In the genomic region with DNA sequence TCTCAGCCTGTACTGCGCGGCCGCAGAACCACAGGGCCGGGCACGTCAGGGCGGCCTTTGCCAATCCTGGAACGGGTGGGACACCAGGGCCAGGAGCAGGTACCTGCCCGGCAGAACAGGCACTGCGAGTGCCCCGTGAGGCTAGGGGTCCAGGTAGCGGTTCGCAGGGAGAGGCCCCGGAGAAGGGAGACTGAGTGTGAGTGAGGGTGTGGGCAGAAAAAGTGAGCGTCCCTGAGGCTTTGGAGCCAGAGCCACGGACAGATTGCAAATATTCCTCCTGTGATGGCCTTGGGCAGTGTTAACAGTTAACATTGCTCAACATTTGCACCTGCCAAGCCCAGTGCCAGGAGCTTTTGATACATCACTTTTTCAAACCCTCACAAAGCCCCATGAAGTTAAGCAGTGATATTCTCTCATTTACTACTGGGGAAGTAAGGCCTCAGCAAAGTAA, we compare ENCODE assay signal across 8 cellular contexts. TPM values are rescaled to one million over a fixed set of nuclear protein-coding genes. Genes with fewer than 3 reads are reported as not detected.
DNase-seq lines count a peak whose midpoint lies in the region; ATAC-seq, FAIRE-seq and TF ChIP-seq lines count a peak whose summit lies in the region.

No MANE protein-coding gene starts in this region.

- H2AFZ ChIP-seq in PC-3 (ENCODE audit: low read length) = peak overlapping the region; percentile 92

- no peaks in the 10 kb centered on the region for H3K79me2 ChIP-seq in PC-3 (ENCODE audit: low read length)

- H3K9me3 ChIP-seq in BLaER1 = no peaks in the 10 kb centered on the region
- no peaks in the 10 kb centered on the region for H3K9me3 ChIP-seq in PC-3 (ENCODE audit: low read length)
- H3K9me3 ChIP-seq in pancreas = no peaks in the 10 kb centered on the region

- WGBS in pancreas, 2 donors = 5 to 7% methylated on average over 15 of the region's 15 CpGs

- no peak overlapping the region for H3K4me2 ChIP-seq in BLaER1
- H3K4me2 ChIP-seq in PC-3 (ENCODE audit: low read length) = peak overlapping the region; percentile 100

- no peaks in the 10 kb centered on the region for H3K9me2 ChIP-seq in PC-3 (replicated peaks; ENCODE audit: low read length)

- intact Hi-C loops in PC-3 (cut with micrococcal nuclease) = no loop called here
- intact Hi-C loops in pancreas (cut with DNase I) = no loop called here

- CTCF ChIA-PET in PC-3 (lab: Charles Lee) = no interaction called here

- TF ChIP-seq CTCF in PC-3 (conservative IDR thresholded peaks at IDR 0.05; ENCODE audit: low read depth, low read length) (no peak), fibroblast of mammary gland (conservative IDR thresholded peaks at IDR 0.05; ENCODE audit: control insufficient read depth, insufficient read depth, low read depth, low read length) (no peak), pancreas (IDR thresholded peaks at IDR 0.05) (no peak)

- H3K27me3 ChIP-seq in BLaER1 (peaks cover 38% of the 10 kb centered on the region), PC-3 (ENCODE audit: low read length) (no peaks in the 10 kb centered on the region), pancreas (no peaks in the 10 kb centered on the region)

- DNase-seq in PC-3 = no peak
- no peak for DNase-seq in fibroblast of mammary gland (ENCODE audit: low read depth)
- peak in 3 of 6 donors; percentile 64 to 75 (median 71) for DNase-seq in pancreas
- no peak for DNase-seq in hypothalamus (lab: John Stamatoyannopoulos, UW)
- DNase-seq in ACHN = no peak

- TSS peak; percentile 10 for BruUV-seq in PC-3 (replicated peaks; lab: Mats Ljungman, UMichigan)

- H4K20me1 ChIP-seq in BLaER1 (peaks cover 25% of the 10 kb centered on the region), PC-3 (ENCODE audit: low read length) (no peaks in the 10 kb centered on the region)

- no peaks in the 10 kb centered on the region for H3F3A ChIP-seq in PC-3 (ENCODE audit: low read length, unreplicated experiment)

- H3K27ac ChIP-seq in BLaER1 = no peak overlapping the region
- no peak overlapping the region for H3K27ac ChIP-seq in PC-3 (ENCODE audit: low read length)
- peak overlapping the region; percentile 91 to 98 (median 95) for H3K27ac ChIP-seq in pancreas

- H3K4me1 ChIP-seq in BLaER1 (0 out of 2 replicates have a peak, but pooled peaks cover 9% of the 10 kb centered on the region), PC-3 (ENCODE audit: insufficient read depth, low read length) (peaks cover 15% of the 10 kb centered on the region; the same call in 1 of the 2 replicates), pancreas (peaks cover 0 to 13% (median 0%) of the 10 kb centered on the region in 3 donors)

- POLR2A ChIA-PET in PC-3 (lab: Charles Lee; ENCODE audit: unreplicated experiment) = interaction anchor here (0.6 to 0.8 kb wide), 3 partner anchors 18 to 310 kb away, joined by 5 to 12 read pairs (median 6); no protein-coding TSS in a partner anchor

- FAIRE-seq in pancreas (lab: Jason Lieb, UNC) = no peak

- no peak overlapping the region for H3K4me3 ChIP-seq in BLaER1
- H3K4me3 ChIP-seq in PC-3 (ENCODE audit: low read length) = peak overlapping the region; percentile 79
- peak overlapping the region; percentile 45 for H3K4me3 ChIP-seq in fibroblast of mammary gland (ENCODE audit: control insufficient read depth, low read depth, low read length)
- H3K4me3 ChIP-seq in pancreas = peak overlapping the region; percentile 45 to 78 (median 66)

- H3K36me3 ChIP-seq in BLaER1 = peaks cover 53% of the 10 kb centered on the region
- H3K36me3 ChIP-seq in PC-3 (ENCODE audit: low read depth, low read length) = no peaks in the 10 kb centered on the region; the same call in 1 of the 2 replicates
- H3K36me3 ChIP-seq in pancreas = peaks cover 0 to 28% (median 11%) of the 10 kb centered on the region in 3 donors

- H3K9ac ChIP-seq in BLaER1 (0 out of 2 replicates have a peak overlapping the region, but pooled peaks have one; percentile 31), PC-3 (ENCODE audit: low read length) (no peak overlapping the region)

- ATAC-seq in PC-3 (peak; percentile 26), pancreas (peak; percentile 52 to 81 (median 66)), HG02870 (IDR thresholded peaks at IDR 0.05; ENCODE audit: unreplicated experiment) (no peak), HG03025 (IDR thresholded peaks at IDR 0.05; ENCODE audit: low FRiP score, unreplicated experiment) (no peak)

- in situ Hi-C loops in ACHN (cut with HindIII; ENCODE audit: low pct_ligation_motif_present, low pct_unique_long_range_greater_than_20kb, low sequenced_read_pairs) = no loop called here

RNA-seq across cellular contexts. Expression of gene GNMT, which starts 0.5 kb away (rescaled TPM):
- total RNA-seq in PC-3 (2014; rRNA removed) (0.47 and 1.2 TPM in 2 replicates), pancreas (100 to 1,000 TPM in 3 of 6 donors, 10 to 100 TPM in 3; 19.0 to 295 (median 102) TPM)
- polyA plus RNA-seq in pancreas = 100 to 1,000 TPM in 1 of 2 donors, 10 to 100 TPM in 1; 57.9 to 443 TPM

RNA-seq across cellular contexts. Expression of gene PEX6, which starts 17.9 kb away (rescaled TPM):
- total RNA-seq in PC-3 (2014; rRNA removed) (35.9 and 40.8 TPM in 2 replicates), pancreas (10 to 100 TPM; 11.4 to 24.3 (median 16.5) TPM)
- 10 to 100 TPM; 17.5 to 20.9 TPM for polyA plus RNA-seq in pancreas

RNA-seq across cellular contexts. Expression of gene PPP2R5D, which starts 23.3 kb away (rescaled TPM):
- 54.1 and 55.6 TPM in 2 replicates for total RNA-seq in PC-3 (2014; rRNA removed)
- 10 to 100 TPM in 5 of 6 donors, 1 to 10 TPM in 1; 9.6 to 17.2 (median 11.3) TPM for total RNA-seq in pancreas
- 10 to 100 TPM; 16.8 to 18.7 TPM for polyA plus RNA-seq in pancreas

RNA-seq across cellular contexts. Expression of gene CNPY3, which starts 31.8 kb away (rescaled TPM):
- total RNA-seq in PC-3 (2014; rRNA removed) (37.5 and 42.2 TPM in 2 replicates), pancreas (10 to 100 TPM; 28.3 to 59.7 (median 34.1) TPM)
- 10 to 100 TPM; 41.9 to 55.4 TPM for polyA plus RNA-seq in pancreas

RNA-seq across cellular contexts. Expression of gene PTCRA, which starts 45.2 kb away (rescaled TPM):
- not detected in 2 replicates for total RNA-seq in PC-3 (2014; rRNA removed)
- under 1 TPM in 1 of 6 donors, not detected in 5; 0.66 TPM for total RNA-seq in pancreas
- not detected for polyA plus RNA-seq in pancreas

Comparison
In these comparisons a context has a peak if more than half of its experiments do, and no peak if none do; other contexts are left out.
1. H3K27ac ChIP-seq: peak in pancreas (4 of 4); none in BLaER1 (single experiment) and PC-3 (single experiment).
2. ATAC-seq: peak in PC-3 (single experiment) and pancreas (4 of 4); none in HG02870 (single experiment) and HG03025 (single experiment).